1 cellular context compared by ENCODE assay signal in genomic region chr3:147394168-147394941, GRCh38.
TF ChIP-seq lines count a peak whose summit lies in the region.

No MANE protein-coding gene starts in this region.

TF ChIP-seq in H1, 55 proteins besides CTCF, POLR2A, EP300 and RAD21 (continued from another document):
- TF ChIP-seq SUZ12 (IDR thresholded peaks at IDR 0.05; ENCODE audit: low read length), result peak; percentile 89
- TF ChIP-seq RNF2 (IDR thresholded peaks at IDR 0.05; ENCODE audit: borderline replicate concordance, low read depth, low read length, missing control alignments, poor library complexity, severe bottlenecking), result peak; percentile 98
